Comparison of ENCODE assay signal across 1 cellular context in genomic region chr20:46689082-46689753, GRCh38.
A peak's percentile ranks its signal among the peaks of the same experiment; 100 is the strongest.
TF ChIP-seq lines count a peak whose summit lies in the region.

Gene TP53RK (minus strand): TSS chr20:46689444. CDS start chr20:46689414, 30 bp downstream.

TF ChIP-seq in GM12878, 131 proteins besides CTCF, POLR2A, EP300 and RAD21 (continued from another document):
- TF ChIP-seq SP1 (IDR thresholded peaks at IDR 0.05; ENCODE audit: low read depth, low read length): no peak
- TF ChIP-seq PKNOX1 (IDR thresholded peaks at IDR 0.05): peak; percentile 53; the same call in 1 of the 2 replicates
- TF ChIP-seq ZNF274 (IDR thresholded peaks at IDR 0.05; ENCODE audit: insufficient read depth, insufficient read length): no peak
- TF ChIP-seq CHD1 (IDR thresholded peaks at IDR 0.05; ENCODE audit: low read depth, low read length): no peak; the same call in 1 of the 2 replicates
- TF ChIP-seq IKZF1 (conservative IDR thresholded peaks at IDR 0.05): peak; percentile 86
- no peak for TF ChIP-seq ZNF687 (IDR thresholded peaks at IDR 0.05)
- TF ChIP-seq PAX8 (IDR thresholded peaks at IDR 0.05): no peak
- TF ChIP-seq RCOR1 (conservative IDR thresholded peaks at IDR 0.05; ENCODE audit: low read depth, low read length): no peak
- no peak for TF ChIP-seq TBL1XR1 (IDR thresholded peaks at IDR 0.05; ENCODE audit: low read depth, low read length)
- peak; percentile 84; the same call in 1 of the 2 replicates for TF ChIP-seq TAF1 (IDR thresholded peaks at IDR 0.05; ENCODE audit: borderline replicate concordance, low read depth, low read length)
- peak; percentile 79 for TF ChIP-seq POLR2AphosphoS5 (IDR thresholded peaks at IDR 0.05; ENCODE audit: low read length)
- no peak for TF ChIP-seq USF2 (IDR thresholded peaks at IDR 0.05; ENCODE audit: borderline replicate concordance, low read depth, low read length)
- no peak for TF ChIP-seq KAT2A (conservative IDR thresholded peaks at IDR 0.05; ENCODE audit: control insufficient read depth, low read depth, low read length)
- 0 out of 2 replicates have a peak, but pooled peaks have one; percentile 64 for TF ChIP-seq RB1 (IDR thresholded peaks at IDR 0.05; ENCODE audit: borderline replicate concordance)
- no peak for TF ChIP-seq FOS (IDR thresholded peaks at IDR 0.05; ENCODE audit: borderline replicate concordance, extremely low read depth, insufficient read length)
- no peak for TF ChIP-seq JUNB (IDR thresholded peaks at IDR 0.05)
- peak; percentile 39 for TF ChIP-seq E4F1 (IDR thresholded peaks at IDR 0.05; ENCODE audit: borderline replicate concordance, partially characterized antibody)
- TF ChIP-seq ATF7 (IDR thresholded peaks at IDR 0.05; ENCODE audit: low read depth): no peak; the same call in 1 of the 2 replicates
- no peak for TF ChIP-seq SREBF1 (IDR thresholded peaks at IDR 0.05; ENCODE audit: low read length)
- TF ChIP-seq TARDBP (IDR thresholded peaks at IDR 0.05; ENCODE audit: borderline replicate concordance): no peak
- TF ChIP-seq WRNIP1 (IDR thresholded peaks at IDR 0.05; ENCODE audit: borderline replicate concordance, low read depth, low read length): no peak
- TF ChIP-seq RBBP5 (conservative IDR thresholded peaks at IDR 0.05): no peak
- no peak for TF ChIP-seq CREM (IDR thresholded peaks at IDR 0.05; ENCODE audit: low read depth)
- peak; percentile 70 for TF ChIP-seq TCF12 (IDR thresholded peaks at IDR 0.05; ENCODE audit: low read depth, low read length)
- TF ChIP-seq EZH2 (IDR thresholded peaks at IDR 0.05; ENCODE audit: borderline replicate concordance, control insufficient read depth, low read depth, low read length): no peak
- no peak for TF ChIP-seq POLR2AphosphoS2 (IDR thresholded peaks at IDR 0.05; ENCODE audit: low read depth, low read length)
- TF ChIP-seq NFXL1 (IDR thresholded peaks at IDR 0.05; ENCODE audit: borderline replicate concordance): no peak
- no peak for TF ChIP-seq SKIL (IDR thresholded peaks at IDR 0.05; ENCODE audit: low read depth, poor library complexity, severe bottlenecking)
- TF ChIP-seq JUND (IDR thresholded peaks at IDR 0.05; ENCODE audit: low read depth, low read length): no peak
- no peak for TF ChIP-seq MTA3 (IDR thresholded peaks at IDR 0.05; ENCODE audit: borderline replicate concordance, low read length)
- no peak for TF ChIP-seq SIX5 (IDR thresholded peaks at IDR 0.05; ENCODE audit: low read depth, low read length, severe bottlenecking)
- TF ChIP-seq HDGF (IDR thresholded peaks at IDR 0.05): peak; percentile 89; the same call in 1 of the 2 replicates
- 0 out of 2 replicates have a peak, but pooled peaks have one; percentile 54 for TF ChIP-seq PML (IDR thresholded peaks at IDR 0.05; ENCODE audit: low read length)
- TF ChIP-seq SIN3A (IDR thresholded peaks at IDR 0.05; ENCODE audit: low read depth, low read length): 0 out of 2 replicates have a peak, but pooled peaks have one; percentile 68
- TF ChIP-seq ESRRA (IDR thresholded peaks at IDR 0.05; ENCODE audit: low read length): no peak
- no peak for TF ChIP-seq MYB (IDR thresholded peaks at IDR 0.05; ENCODE audit: borderline replicate concordance, low read depth, low read length)
- TF ChIP-seq RAD51 (IDR thresholded peaks at IDR 0.05): no peak
- no peak for TF ChIP-seq ATF2 (IDR thresholded peaks at IDR 0.05; ENCODE audit: low read length)
- TF ChIP-seq CREB1 (IDR thresholded peaks at IDR 0.05; ENCODE audit: low read depth): no peak; the same call in 1 of the 2 replicates
- no peak for TF ChIP-seq TCF7 (IDR thresholded peaks at IDR 0.05; ENCODE audit: borderline replicate concordance)
- no peak for TF ChIP-seq CHD4 (IDR thresholded peaks at IDR 0.05)
- TF ChIP-seq MYC (IDR thresholded peaks at IDR 0.05; ENCODE audit: insufficient read depth, insufficient read length, insufficient replicate concordance, low read length, severe bottlenecking): peak; percentile 70
- TF ChIP-seq ZBTB33 (IDR thresholded peaks at IDR 0.05): no peak
- TF ChIP-seq HDAC6 (IDR thresholded peaks at IDR 0.05; ENCODE audit: unreplicated experiment): no peak
- peak; percentile 32; the same call in 1 of the 3 replicates for TF ChIP-seq POU2F2 (IDR thresholded peaks at IDR 0.05; ENCODE audit: borderline replicate concordance, low read depth, low read length)
- no peak for TF ChIP-seq MEF2A (IDR thresholded peaks at IDR 0.05; ENCODE audit: insufficient read depth, low read depth, low read length)
- no peak for TF ChIP-seq MXI1 (IDR thresholded peaks at IDR 0.05; ENCODE audit: low read depth, low read length)
- no peak for TF ChIP-seq HDAC2 (IDR thresholded peaks at IDR 0.05)
- no peak for TF ChIP-seq BMI1 (IDR thresholded peaks at IDR 0.05; ENCODE audit: borderline replicate concordance)
- TF ChIP-seq MEF2B (IDR thresholded peaks at IDR 0.05; ENCODE audit: partially characterized antibody, poor library complexity, severe bottlenecking): peak; percentile 42
- no peak for TF ChIP-seq HCFC1 (IDR thresholded peaks at IDR 0.05; ENCODE audit: low read length)
- TF ChIP-seq CHD2 (IDR thresholded peaks at IDR 0.05; ENCODE audit: borderline replicate concordance, low read depth, low read length): peak; percentile 53; the same call in 1 of the 2 replicates
- no peak for TF ChIP-seq STAT3 (IDR thresholded peaks at IDR 0.05; ENCODE audit: low read depth, low read length)
- 0 out of 2 replicates have a peak, but pooled peaks have one; percentile 27 for TF ChIP-seq CBX5 (IDR thresholded peaks at IDR 0.05; ENCODE audit: low read depth)
- peak in 1 of 2 experiments; percentile 40; a peak in 2 of 4 replicates for TF ChIP-seq BHLHE40 (IDR thresholded peaks at IDR 0.05; ENCODE audit: borderline replicate concordance in 1 of 2, low read depth in 2 of 2, low read length in 1 of 2)
- no peak for TF ChIP-seq ZNF622 (IDR thresholded peaks at IDR 0.05)
- peak in 1 of 2 experiments; percentile 75; a peak in 1 of 3 replicates for TF ChIP-seq EGR1 (IDR thresholded peaks at IDR 0.05; ENCODE audit: borderline replicate concordance in 1 of 2, low read depth in 2 of 2, low read length in 2 of 2)
